ENCODE assay signal across 8 cellular contexts in genomic region chr5:131640043-131640856, GRCh38. TPM values are rescaled to one million over a fixed set of nuclear protein-coding genes. Genes with fewer than 3 reads are reported as not detected.
DNase-seq lines count a peak whose midpoint lies in the region; ATAC-seq and FAIRE-seq lines count a peak whose summit lies in the region.

No MANE protein-coding gene starts in this region.

- H3K18ac ChIP-seq in trophoblast cell (ENCODE audit: low read length) = no peak overlapping the region

- H3K79me1 ChIP-seq in trophoblast cell (ENCODE audit: low read length) = peaks cover 8% of the 10 kb centered on the region

- H3K27me3 Mint-ChIP-seq in activated naive CD8-positive, alpha-beta T cell treated with anti-CD3 and anti-CD28 coated beads, Interleukin-2, amount 50 U/mL, for 24 hours = no peaks in the 10 kb centered on the region

- H3K4ac ChIP-seq in trophoblast cell (ENCODE audit: low read depth, low read length) = no peak overlapping the region

- H3K79me2 ChIP-seq in trophoblast cell (ENCODE audit: control insufficient read depth, insufficient read depth, low read length, poor library complexity) = peaks cover 3% of the 10 kb centered on the region

- H3K4me3 Mint-ChIP-seq in activated naive CD8-positive, alpha-beta T cell treated with anti-CD3 and anti-CD28 coated beads, Interleukin-2, amount 50 U/mL, for 24 hours = peak overlapping the region; percentile 33

- H3K9ac ChIP-seq in trophoblast cell (ENCODE audit: low read length) = no peak overlapping the region

- H3K4me2 ChIP-seq in trophoblast cell (ENCODE audit: low read length) = no peak overlapping the region

- H4K8ac ChIP-seq in trophoblast cell (ENCODE audit: low read depth, low read length) = no peak overlapping the region

- no peak overlapping the region for H2BK12ac ChIP-seq in trophoblast cell (ENCODE audit: low read length)

- no peak overlapping the region for H2AK5ac ChIP-seq in trophoblast cell (ENCODE audit: low read length)

- no peaks in the 10 kb centered on the region for H3K27me3 ChIP-seq in trophoblast cell (ENCODE audit: insufficient read depth, low read length)

- no peak overlapping the region for H4K91ac ChIP-seq in trophoblast cell (ENCODE audit: low read depth, low read length)

- ATAC-seq in GM19043 (IDR thresholded peaks at IDR 0.05; ENCODE audit: low read depth, unreplicated experiment) (peak; percentile 38), GM19023 (IDR thresholded peaks at IDR 0.05; ENCODE audit: unreplicated experiment) (no peak)
- peak; percentile 98 for ATAC-seq in activated naive CD8-positive, alpha-beta T cell treated with anti-CD3 and anti-CD28 coated beads, Interleukin-2, amount 50 U/mL, for 24 hours

- H2BK5ac ChIP-seq in trophoblast cell (ENCODE audit: low read depth, low read length, poor library complexity) = no peak overlapping the region

- DNase-seq in NCI-H82 (lab: John Stamatoyannopoulos, UW) = peak; percentile 56
- peak; percentile 49 for DNase-seq in activated naive CD8-positive, alpha-beta T cell treated with anti-CD3 and anti-CD28 coated beads, Interleukin-2, amount 50 U/mL, for 24 hours
- peak; percentile 32 to 49 for DNase-seq in stimulated activated CD4-positive, alpha-beta T cell treated with anti-CD3 and anti-CD28 coated beads, Interleukin-4, amount 100 ng/mL, for 48 hours (ENCODE audit: low read depth in 2 of 2)
- no peak for DNase-seq in RCC 7860 (ENCODE audit: low spot score)
- DNase-seq in trophoblast cell = no peak
- DNase-seq in foreskin melanocyte = no peak

- no peaks in the 10 kb centered on the region for H3K4me1 ChIP-seq in trophoblast cell (ENCODE audit: control insufficient read depth in 1 of 2, insufficient read depth in 2 of 2, low read length in 2 of 2)

- H3K27ac Mint-ChIP-seq in activated naive CD8-positive, alpha-beta T cell treated with anti-CD3 and anti-CD28 coated beads, Interleukin-2, amount 50 U/mL, for 24 hours = peak overlapping the region; percentile 63

- WGBS in trophoblast cell (ENCODE audit: extremely low coverage, insufficient coverage, insufficient read length) = no CpG with 5 or more reads among the region's 5 CpGs

- H3K14ac ChIP-seq in trophoblast cell (ENCODE audit: low read length) = no peak overlapping the region

- no peaks in the 10 kb centered on the region for H3K9me3 Mint-ChIP-seq in activated naive CD8-positive, alpha-beta T cell treated with anti-CD3 and anti-CD28 coated beads, Interleukin-2, amount 50 U/mL, for 24 hours

- no peak overlapping the region for H2AFZ ChIP-seq in trophoblast cell (ENCODE audit: insufficient read depth, low read length, poor library complexity)

- no peaks in the 10 kb centered on the region for H3K36me3 ChIP-seq in trophoblast cell (ENCODE audit: control insufficient read depth in 1 of 2, insufficient read depth in 2 of 2, low read length in 2 of 2)

- H3K4me3 ChIP-seq in trophoblast cell (ENCODE audit: low read depth, low read length) = no peak overlapping the region

- H3K23ac ChIP-seq in trophoblast cell (ENCODE audit: low read length) = no peak overlapping the region

- H3K9me3 ChIP-seq in trophoblast cell (ENCODE audit: insufficient read depth, low read depth, low read length) = no peaks in the 10 kb centered on the region

- H4K12ac ChIP-seq in trophoblast cell (ENCODE audit: low read depth, low read length) = no peak overlapping the region

- no peak for FAIRE-seq in RCC 7860 (lab: Jason Lieb, UNC)

- no peak overlapping the region for H3K27ac ChIP-seq in trophoblast cell (ENCODE audit: low read depth, low read length)

- H3K4me1 Mint-ChIP-seq in activated naive CD8-positive, alpha-beta T cell treated with anti-CD3 and anti-CD28 coated beads, Interleukin-2, amount 50 U/mL, for 24 hours = peaks cover 30% of the 10 kb centered on the region

- H2BK120ac ChIP-seq in trophoblast cell (ENCODE audit: insufficient read depth, low read length, poor library complexity) = no peak overlapping the region

- peaks cover 8% of the 10 kb centered on the region for H3K36me3 Mint-ChIP-seq in activated naive CD8-positive, alpha-beta T cell treated with anti-CD3 and anti-CD28 coated beads, Interleukin-2, amount 50 U/mL, for 24 hours (ENCODE audit: low read depth)

RNA-seq across cellular contexts. Expression of gene RAPGEF6, which starts 5.2 kb away (rescaled TPM):
- 5.7 and 5.9 TPM in 2 replicates for polyA plus RNA-seq in trophoblast cell (2013)

Comparison
In these comparisons a context has a peak if more than half of its experiments do, and no peak if none do; other contexts are left out.
1. DNase-seq: peak in NCI-H82 (single experiment), activated naive CD8-positive, alpha-beta T cell treated with anti-CD3 and anti-CD28 coated beads, Interleukin-2, amount 50 U/mL, for 24 hours (single experiment) and stimulated activated CD4-positive, alpha-beta T cell treated with anti-CD3 and anti-CD28 coated beads, Interleukin-4, amount 100 ng/mL, for 48 hours (2 of 2); none in RCC 7860 (single experiment), trophoblast cell (0 of 2) and foreskin melanocyte (single experiment).